Comparison of ENCODE assay signal across 19 cellular contexts in genomic region chr6:161080263-161080970, GRCh38.
DNase-seq lines count a peak whose midpoint lies in the region; ATAC-seq and TF ChIP-seq lines count a peak whose summit lies in the region.
"Had no signal": no experiment of that assay in that cellular context is flagged by ENCODE, and none has a peak within 500 bp of the region (broad histone marks: within the 10 kb centered on the region; RNA-seq: fewer than 3 reads in every experiment).

No MANE protein-coding gene starts in this region.

- POLR2A ChIA-PET in CD8-positive, alpha-beta T cell (lab: Charles Lee) = no interaction called here

- H3K36me3 ChIP-seq in CD8-positive, alpha-beta T cell (ENCODE audit: insufficient read depth, low read length) = peaks cover 27% of the 10 kb centered on the region
- peaks cover 0 to 92% (median 22%) of the 10 kb centered on the region in 4 donors for H3K36me3 ChIP-seq in sigmoid colon

- peak overlapping the region; percentile 90 for H3K27ac Mint-ChIP-seq in activated T-cell treated with anti-CD3 and anti-CD28 coated beads, Interleukin-2, amount 50 U/mL, for 72 hours
- no peak overlapping the region for H3K27ac Mint-ChIP-seq in CD8-positive, alpha-beta T cell
- H3K27ac Mint-ChIP-seq in activated T-helper 2 cell treated with anti-CD3 and anti-CD28 coated beads, Interferon-gamma antibody, Interleukin-2, Interleukin-4, amounts not matched to agents 10 μg/mL and 5 μg/mL and 100 μg/mL, durations not matched to agents 14 hours and 24 hours and 36 hours = peak overlapping the region; percentile 68
- peak overlapping the region in 2 of 6 donors; percentile 4 to 25 for H3K27ac Mint-ChIP-seq in immature natural killer cell
- H3K27ac Mint-ChIP-seq: progenitor cell of endocrine pancreas had no signal

- TF ChIP-seq CTCF in CD8-positive, alpha-beta T cell (IDR thresholded peaks at IDR 0.05) = no peak
- TF ChIP-seq CTCF in fibroblast of villous mesenchyme (IDR thresholded peaks at IDR 0.05; ENCODE audit: insufficient read depth, low read depth, low read length) (no peak), sigmoid colon (IDR thresholded peaks at IDR 0.05) (no peak)

- peaks cover 2 to 3% of the 10 kb centered on the region in 2 donors for H3K36me3 Mint-ChIP-seq in activated T-cell treated with anti-CD3 and anti-CD28 coated beads, Interleukin-2, amount 50 U/mL, for 72 hours (ENCODE audit: insufficient read depth in 2 of 2)
- peaks cover 6% of the 10 kb centered on the region for H3K36me3 Mint-ChIP-seq in CD8-positive, alpha-beta T cell
- peaks cover 11% of the 10 kb centered on the region for H3K36me3 Mint-ChIP-seq in activated T-helper 2 cell treated with anti-CD3 and anti-CD28 coated beads, Interferon-gamma antibody, Interleukin-2, Interleukin-4, amounts not matched to agents 10 μg/mL and 5 μg/mL and 100 μg/mL, durations not matched to agents 14 hours and 24 hours and 36 hours (ENCODE audit: low read depth)
- H3K36me3 Mint-ChIP-seq in immature natural killer cell = peaks cover 4 to 8% (median 7%) of the 10 kb centered on the region in 3 donors

- H3K4me3 Mint-ChIP-seq in activated T-cell treated with anti-CD3 and anti-CD28 coated beads, Interleukin-2, amount 50 U/mL, for 72 hours = peak overlapping the region in 1 of 2 donors; percentile 26
- H3K4me3 Mint-ChIP-seq in CD8-positive, alpha-beta T cell = no peak overlapping the region
- no peak overlapping the region for H3K4me3 Mint-ChIP-seq in activated T-helper 2 cell treated with anti-CD3 and anti-CD28 coated beads, Interferon-gamma antibody, Interleukin-2, Interleukin-4, amounts not matched to agents 10 μg/mL and 5 μg/mL and 100 μg/mL, durations not matched to agents 14 hours and 24 hours and 36 hours (ENCODE audit: low read depth)
- no peak overlapping the region for H3K4me3 Mint-ChIP-seq in immature natural killer cell
- H3K4me3 Mint-ChIP-seq: activated naive CD4-positive, alpha-beta T cell treated with anti-CD3 and anti-CD28 coated beads for 36 hours; T-helper 1 cell treated with Interleukin-12 subunit alpha and Interleukin-12 subunit beta and Interleukin-4 antibody, amounts not matched to agents 30 μg/mL and 1 μg/mL, for 36 hours had no signal

- no peak for TF ChIP-seq EP300 in sigmoid colon (IDR thresholded peaks at IDR 0.05)

- CTCF ChIA-PET in CD8-positive, alpha-beta T cell (lab: Charles Lee) = no interaction called here

- H3K27me3 ChIP-seq in CD8-positive, alpha-beta T cell (ENCODE audit: insufficient read depth, low read length) = no peaks in the 10 kb centered on the region
- no peaks in the 10 kb centered on the region for H3K27me3 ChIP-seq in sigmoid colon
- H3K27me3 ChIP-seq: body of pancreas, gastroesophageal sphincter had no signal

- no peak overlapping the region for H3K27ac ChIP-seq in CD8-positive, alpha-beta T cell (ENCODE audit: low read depth, low read length)
- H3K27ac ChIP-seq in sigmoid colon = no peak overlapping the region
- H3K27ac ChIP-seq: body of pancreas, gastroesophageal sphincter, VCaP had no signal

- H3K4me3 ChIP-seq in CD8-positive, alpha-beta T cell (ENCODE audit: low read depth, low read length) = no peak overlapping the region
- no peak overlapping the region for H3K4me3 ChIP-seq in fibroblast of villous mesenchyme (ENCODE audit: low read depth, low read length)
- no peak overlapping the region for H3K4me3 ChIP-seq in sigmoid colon
- H3K4me3 ChIP-seq: body of pancreas, gastroesophageal sphincter had no signal

- H3K27me3 Mint-ChIP-seq in activated T-cell treated with anti-CD3 and anti-CD28 coated beads, Interleukin-2, amount 50 U/mL, for 72 hours (ENCODE audit: low read depth) = no peaks in the 10 kb centered on the region
- H3K27me3 Mint-ChIP-seq in CD8-positive, alpha-beta T cell (ENCODE audit: low read depth) = no peaks in the 10 kb centered on the region
- H3K27me3 Mint-ChIP-seq in activated T-helper 2 cell treated with anti-CD3 and anti-CD28 coated beads, Interferon-gamma antibody, Interleukin-2, Interleukin-4, amounts not matched to agents 10 μg/mL and 5 μg/mL and 100 μg/mL, durations not matched to agents 14 hours and 24 hours and 36 hours (ENCODE audit: low read depth) = no peaks in the 10 kb centered on the region
- peaks cover 0 to 2% (median 2%) of the 10 kb centered on the region in 3 donors for H3K27me3 Mint-ChIP-seq in immature natural killer cell (ENCODE audit: low read depth in 3 of 3)
- H3K27me3 Mint-ChIP-seq: progenitor cell of endocrine pancreas had no signal

- WGBS in sigmoid colon, 2 donors = 92 to 96% methylated on average over 12 of the region's 12 CpGs

- intact Hi-C loops in CD8-positive, alpha-beta T cell (cut with DNase I, micrococcal nuclease) = no loop called here
- intact Hi-C loops in activated T-helper 2 cell treated with anti-CD3 and anti-CD28 coated beads, Interferon-gamma antibody, Interleukin-2, Interleukin-4, amounts not matched to agents 10 μg/mL and 5 μg/mL and 100 μg/mL, durations not matched to agents 14 hours and 24 hours and 36 hours (cut with micrococcal nuclease) = loop anchor here (2.0 to 10.0 kb wide), 2 partner anchors 88 to 1644 kb away; partner anchors contain the start of genes PACRG and PRKN
- intact Hi-C loops in sigmoid colon (cut with DNase I) = no loop called here

- no peaks in the 10 kb centered on the region for H3K9me3 Mint-ChIP-seq in activated T-cell treated with anti-CD3 and anti-CD28 coated beads, Interleukin-2, amount 50 U/mL, for 72 hours
- no peaks in the 10 kb centered on the region for H3K9me3 Mint-ChIP-seq in CD8-positive, alpha-beta T cell
- H3K9me3 Mint-ChIP-seq in activated T-helper 2 cell treated with anti-CD3 and anti-CD28 coated beads, Interferon-gamma antibody, Interleukin-2, Interleukin-4, amounts not matched to agents 10 μg/mL and 5 μg/mL and 100 μg/mL, durations not matched to agents 14 hours and 24 hours and 36 hours = no peaks in the 10 kb centered on the region
- H3K9me3 Mint-ChIP-seq in immature natural killer cell = no peaks in the 10 kb centered on the region
- H3K9me3 Mint-ChIP-seq: activated naive CD4-positive, alpha-beta T cell treated with anti-CD3 and anti-CD28 coated beads for 36 hours; T-helper 1 cell treated with Interleukin-12 subunit alpha and Interleukin-12 subunit beta and Interleukin-4 antibody, amounts not matched to agents 30 μg/mL and 1 μg/mL, for 36 hours had no signal

- DNase-seq in activated T-cell treated with anti-CD3 and anti-CD28 coated beads, Interleukin-2, amount 50 U/mL, for 72 hours = no peak
- no peak for DNase-seq in activated T-cell treated with anti-CD3 and anti-CD28 coated beads, Interleukin-2, amount 50 U/mL, for 1 hour
- no peak for DNase-seq in CD8-positive, alpha-beta T cell
- DNase-seq in activated T-helper 2 cell treated with anti-CD3 and anti-CD28 coated beads, Interferon-gamma antibody, Interleukin-2, Interleukin-4, amounts not matched to agents 10 μg/mL and 5 μg/mL and 100 μg/mL, durations not matched to agents 14 hours and 24 hours and 36 hours (ENCODE audit: low spot score) = no peak
- peak; percentile 34 for DNase-seq in fibroblast of villous mesenchyme (ENCODE audit: low read depth)
- DNase-seq in sigmoid colon = no peak
- DNase-seq in immature natural killer cell = no peak
- DNase-seq: body of pancreas, dermis blood vessel endothelial cell, DMS53, NCI-H1694 treated with DMSO at 0.1 percent for 48 hours, SHP77 treated with DMSO at 0.1 percent for 48 hours had no signal

- TF ChIP-seq POLR2A in sigmoid colon (IDR thresholded peaks at IDR 0.05) = no peak

- peaks cover 12% of the 10 kb centered on the region for H3K4me1 Mint-ChIP-seq in activated T-cell treated with anti-CD3 and anti-CD28 coated beads, Interleukin-2, amount 50 U/mL, for 72 hours (ENCODE audit: low read depth)
- peaks cover 2% of the 10 kb centered on the region for H3K4me1 Mint-ChIP-seq in CD8-positive, alpha-beta T cell (ENCODE audit: low read depth)
- H3K4me1 Mint-ChIP-seq in activated T-helper 2 cell treated with anti-CD3 and anti-CD28 coated beads, Interferon-gamma antibody, Interleukin-2, Interleukin-4, amounts not matched to agents 10 μg/mL and 5 μg/mL and 100 μg/mL, durations not matched to agents 14 hours and 24 hours and 36 hours (ENCODE audit: low read depth) = peaks cover 9% of the 10 kb centered on the region
- peaks cover 0 to 7% of the 10 kb centered on the region in 2 donors for H3K4me1 Mint-ChIP-seq in immature natural killer cell

- H3K9me3 ChIP-seq in CD8-positive, alpha-beta T cell (ENCODE audit: low read length) = no peaks in the 10 kb centered on the region
- no peaks in the 10 kb centered on the region for H3K9me3 ChIP-seq in sigmoid colon
- H3K9me3 ChIP-seq: body of pancreas, gastroesophageal sphincter had no signal

- peak in 1 of 2 donors; percentile 12 for ATAC-seq in activated T-cell treated with anti-CD3 and anti-CD28 coated beads, Interleukin-2, amount 50 U/mL, for 72 hours (replicated peaks in 1 of 2)
- peak; percentile 39 for ATAC-seq in CD8-positive, alpha-beta T cell
- no peak for ATAC-seq in HG02798 (IDR thresholded peaks at IDR 0.05; ENCODE audit: poor library complexity, unreplicated experiment)
- ATAC-seq: body of pancreas, gastroesophageal sphincter, HCT116 had no signal

- H3K4me1 ChIP-seq in CD8-positive, alpha-beta T cell (ENCODE audit: insufficient read depth, low read length) = peaks cover 9% of the 10 kb centered on the region
- H3K4me1 ChIP-seq in sigmoid colon = no peaks in the 10 kb centered on the region
- H3K4me1 ChIP-seq: body of pancreas, gastroesophageal sphincter had no signal
